Comparison of ENCODE assay signal across 22 cellular contexts in genomic region chr10:121772890-121773289, GRCh38.
DNase-seq lines count a peak whose midpoint lies in the region; ATAC-seq and TF ChIP-seq lines count a peak whose summit lies in the region.
"Had no signal": no experiment of that assay in that cellular context is flagged by ENCODE, and none has a peak within 500 bp of the region (broad histone marks: within the 10 kb centered on the region; RNA-seq: fewer than 3 reads in every experiment).

No MANE protein-coding gene starts in this region.

- H3K36me3 Mint-ChIP-seq in type B pancreatic cell, result peaks cover 16% of the 10 kb centered on the region

- H3K27me3 Mint-ChIP-seq in type B pancreatic cell, result no peaks in the 10 kb centered on the region
- H3K27me3 Mint-ChIP-seq: activated naive CD8-positive, alpha-beta T cell; memory B cell had no signal

- 0 out of 2 replicates have a peak overlapping the region, but pooled peaks have one; percentile 19 for H3K27ac ChIP-seq in HUES6 (ENCODE audit: low read depth, low read length)
- peak overlapping the region; percentile 47 for H3K27ac ChIP-seq in lower lobe of right lung
- no peak overlapping the region for H3K27ac ChIP-seq in spleen
- H3K27ac ChIP-seq: colonic mucosa, psoas muscle, RWPE1 had no signal

- peak; percentile 35 for DNase-seq in astrocyte of the spinal cord (ENCODE audit: low read depth, low spot score)
- no peak for DNase-seq in lower lobe of right lung
- no peak for DNase-seq in type B pancreatic cell (ENCODE audit: extremely low spot score, unreplicated experiment)
- no peak for DNase-seq in glomerular visceral epithelial cell (ENCODE audit: extremely low spot score)
- no peak for DNase-seq in spleen
- DNase-seq: activated CD4-positive, alpha-beta T cell treated with anti-CD3 and anti-CD28 coated beads for 1 hour; activated CD8-positive, alpha-beta memory T cell treated with anti-CD3 and anti-CD28 coated beads for 24 hours; colonic mucosa; DMS79 treated with DMSO at 0.1 percent for 48 hours; NCI-H1417; NCI-H526 treated with DMSO at 0.1 percent for 48 hours; psoas muscle; stimulated activated CD4-positive, alpha-beta T cell treated with anti-CD3 and anti-CD28 coated beads, Interleukin-4, amount 100 ng/mL, for 1 hour; SW 1271 had no signal

- H3K36me3 ChIP-seq in HUES6 (ENCODE audit: control insufficient read depth, insufficient read depth, low read length) (no peaks in the 10 kb centered on the region), lower lobe of right lung (no peaks in the 10 kb centered on the region), spleen (peaks cover 0 to 11% (median 0%) of the 10 kb centered on the region in 6 donors)
- H3K36me3 ChIP-seq: colonic mucosa, HAP-1 had no signal

- peak overlapping the region; percentile 1 for H3K4me3 Mint-ChIP-seq in type B pancreatic cell
- H3K4me3 Mint-ChIP-seq: activated naive CD8-positive, alpha-beta T cell; memory B cell; neural crest cell had no signal

- intact Hi-C loops in lower lobe of right lung (cut with DNase I) (no loop called here), spleen (cut with DNase I; ENCODE audit: low total_unique reads) (no loop called here)

- H3K9me3 Mint-ChIP-seq in type B pancreatic cell, result peaks cover 4% of the 10 kb centered on the region

- 69 to 85% (median 84%) methylated on average over 2 of the region's 2 CpGs for WGBS in spleen, 5 donors

- no peak overlapping the region for H3K4me3 ChIP-seq in HUES6 (ENCODE audit: low read depth, low read length)
- no peak overlapping the region for H3K4me3 ChIP-seq in astrocyte of the spinal cord (ENCODE audit: low read depth, low read length)
- no peak overlapping the region for H3K4me3 ChIP-seq in lower lobe of right lung
- no peak overlapping the region for H3K4me3 ChIP-seq in spleen
- H3K4me3 ChIP-seq: colonic mucosa, HAP-1, psoas muscle, skin epidermis had no signal

- H3K9ac ChIP-seq in HUES6 (ENCODE audit: low read length), result no peak overlapping the region

- TF ChIP-seq CTCF in astrocyte of the spinal cord (IDR thresholded peaks at IDR 0.05; ENCODE audit: low read depth, low read length), result no peak
- TF ChIP-seq CTCF in lower lobe of right lung (IDR thresholded peaks at IDR 0.05), result no peak
- TF ChIP-seq CTCF in type B pancreatic cell (conservative IDR thresholded peaks at IDR 0.05), result no peak
- TF ChIP-seq CTCF in spleen (IDR thresholded peaks at IDR 0.05 in 8 of 11, conservative IDR thresholded peaks at IDR 0.05 in 3 of 11), result no peak

- H3K4me1 ChIP-seq in HUES6 (ENCODE audit: control insufficient read depth, insufficient read depth, low read length), result peaks cover 13% of the 10 kb centered on the region; the same call in 1 of the 2 replicates
- peaks cover 7% of the 10 kb centered on the region for H3K4me1 ChIP-seq in lower lobe of right lung
- no peaks in the 10 kb centered on the region for H3K4me1 ChIP-seq in spleen
- H3K4me1 ChIP-seq: colonic mucosa, psoas muscle had no signal

- ATAC-seq in lower lobe of right lung, result peak; percentile 90 to 91
- no peak for ATAC-seq in HG03432 (IDR thresholded peaks at IDR 0.05; ENCODE audit: unreplicated experiment)
- ATAC-seq: psoas muscle had no signal

- H3K4me1 Mint-ChIP-seq in type B pancreatic cell (ENCODE audit: unreplicated experiment), result peaks cover 33% of the 10 kb centered on the region
- H3K4me1 Mint-ChIP-seq: memory B cell had no signal

- H3K9me3 ChIP-seq in HUES6 (ENCODE audit: control insufficient read depth, insufficient read depth, low read depth, low read length) (peaks cover 3% of the 10 kb centered on the region; the same call in 1 of the 2 replicates), lower lobe of right lung (no peaks in the 10 kb centered on the region), spleen (peaks cover 0 to 9% (median 6%) of the 10 kb centered on the region in 8 donors)
- H3K9me3 ChIP-seq: colonic mucosa, psoas muscle had no signal

- no peaks in the 10 kb centered on the region for H3K27me3 ChIP-seq in HUES6 (ENCODE audit: control insufficient read depth, insufficient read depth, low read length)
- no peaks in the 10 kb centered on the region for H3K27me3 ChIP-seq in lower lobe of right lung (ENCODE audit: low read depth)
- no peaks in the 10 kb centered on the region for H3K27me3 ChIP-seq in spleen (replicated peaks in 1 of 7)
- H3K27me3 ChIP-seq: colonic mucosa had no signal

- H3K27ac Mint-ChIP-seq in type B pancreatic cell, result peak overlapping the region; percentile 50
- H3K27ac Mint-ChIP-seq: activated naive CD8-positive, alpha-beta T cell; memory B cell had no signal

- in situ Hi-C loops in astrocyte of the spinal cord (cut with HindIII; ENCODE audit: low sequenced_read_pairs), result no loop called here

- TF ChIP-seq POLR2A in spleen (IDR thresholded peaks at IDR 0.05), result no peak

Comparison
In these comparisons a context has a peak if more than half of its experiments do, and no peak if none do; other contexts are left out.
1. H3K27ac ChIP-seq: peak in HUES6 (single experiment) and lower lobe of right lung (single experiment); none in spleen (0 of 8).